Comparison of ENCODE assay signal across 1 cellular context in the genomic region with DNA sequence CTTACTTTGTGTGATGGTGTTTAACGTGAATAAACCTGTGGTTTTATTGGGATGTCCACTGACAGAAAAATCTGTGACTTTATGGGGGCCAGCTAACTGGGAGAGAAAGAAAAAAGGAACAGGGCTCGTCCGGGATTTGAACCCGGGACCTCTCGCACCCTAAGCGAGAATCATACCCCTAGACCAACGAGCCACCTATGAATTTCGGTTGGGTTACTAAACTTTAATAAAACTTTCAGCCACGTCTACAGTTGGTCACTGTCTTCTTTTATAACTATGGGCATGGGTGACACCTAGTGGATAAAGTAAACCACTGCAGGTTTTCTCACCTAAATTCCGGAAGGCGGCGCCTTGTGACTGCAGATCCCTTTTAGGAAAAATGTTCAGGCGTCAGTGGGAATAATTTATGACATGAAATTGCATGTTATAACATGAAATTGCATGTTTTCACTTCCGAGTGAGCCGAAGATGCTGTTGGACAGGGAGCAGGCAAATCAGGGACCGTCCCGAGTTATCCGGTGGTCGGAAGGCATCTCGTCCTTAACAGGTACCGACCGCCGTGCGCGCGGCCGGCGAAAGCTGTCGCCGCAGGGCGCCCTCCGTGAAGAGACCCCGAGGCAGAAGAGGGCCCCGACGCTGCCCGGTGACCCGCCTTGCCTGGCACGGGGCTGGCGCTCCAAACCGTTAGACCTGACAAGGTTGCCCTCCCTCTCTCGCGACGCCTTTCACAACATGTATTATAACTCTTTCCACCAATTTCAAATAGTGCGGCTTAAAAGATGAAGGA.
TF ChIP-seq lines count a peak whose summit lies in the region.

No MANE protein-coding gene starts in this region.

TF ChIP-seq in HEK293, 187 proteins besides CTCF, POLR2A, EP300 and RAD21 (continued from another document):
- TF ChIP-seq, protein P1, sequence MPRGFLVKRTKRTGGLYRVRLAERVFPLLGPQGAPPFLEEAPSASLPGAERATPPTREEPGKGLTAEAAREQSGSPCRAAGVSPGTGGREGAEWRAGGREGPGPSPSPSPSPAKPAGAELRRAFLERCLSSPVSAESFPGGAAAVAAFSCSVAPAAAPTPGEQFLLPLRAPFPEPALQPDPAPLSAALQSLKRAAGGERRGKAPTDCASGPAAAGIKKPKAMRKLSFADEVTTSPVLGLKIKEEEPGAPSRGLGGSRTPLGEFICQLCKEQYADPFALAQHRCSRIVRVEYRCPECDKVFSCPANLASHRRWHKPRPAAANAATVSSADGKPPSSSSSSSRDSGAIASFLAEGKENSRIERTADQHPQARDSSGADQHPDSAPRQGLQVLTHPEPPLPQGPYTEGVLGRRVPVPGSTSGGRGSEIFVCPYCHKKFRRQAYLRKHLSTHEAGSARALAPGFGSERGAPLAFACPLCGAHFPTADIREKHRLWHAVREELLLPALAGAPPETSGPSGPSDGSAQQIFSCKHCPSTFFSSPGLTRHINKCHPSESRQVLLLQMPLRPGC (tag by site-specific recombination; IDR thresholded peaks at IDR 0.05), result 0 out of 2 replicates have a peak, but pooled peaks have one; percentile 11
- TF ChIP-seq KLF10 (tag by site-specific recombination; IDR thresholded peaks at IDR 0.05), result peak; percentile 55; the same call in 1 of the 2 replicates
- TF ChIP-seq ZNF624 (tag by site-specific recombination; IDR thresholded peaks at IDR 0.05), result 0 out of 2 replicates have a peak, but pooled peaks have one; percentile 13
- TF ChIP-seq ZNF24 (tag by site-specific recombination; IDR thresholded peaks at IDR 0.05), result peak; percentile 34
- peak; percentile 71 for TF ChIP-seq ZNF561 (tag by site-specific recombination; IDR thresholded peaks at IDR 0.05; ENCODE audit: borderline replicate concordance)
- TF ChIP-seq ZNF184 (tag by site-specific recombination; IDR thresholded peaks at IDR 0.05), result peak; percentile 53; the same call in 1 of the 2 replicates
TF ChIP-seq in HEK293: peak in this region for 34.
